ENCODE assay signal across 12 cellular contexts in the genomic region with DNA sequence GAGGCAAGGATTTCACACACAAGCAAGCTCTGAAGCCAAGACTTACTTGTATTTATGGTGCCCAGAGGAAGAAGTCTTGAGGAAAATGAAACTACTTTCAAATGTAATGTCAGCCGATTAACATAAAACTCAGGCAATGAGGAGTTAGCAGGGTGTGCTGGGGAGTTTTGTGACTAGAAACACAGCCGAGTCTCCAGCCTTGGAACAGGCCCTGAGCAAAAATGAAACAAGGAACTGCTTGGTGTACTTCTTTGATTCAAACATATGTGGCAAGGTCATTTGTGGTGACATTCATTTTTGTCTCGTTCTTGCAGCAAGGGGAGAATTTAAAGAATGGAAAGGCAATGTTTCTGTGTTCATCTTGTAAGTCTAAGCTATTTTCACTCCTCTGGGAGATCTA. TPM values are rescaled to one million over a fixed set of nuclear protein-coding genes. Genes with fewer than 3 reads are reported as not detected.
DNase-seq lines count a peak whose midpoint lies in the region; ATAC-seq and TF ChIP-seq lines count a peak whose summit lies in the region.
"Had no signal": no experiment of that assay in that cellular context is flagged by ENCODE, and none has a peak within 500 bp of the region (broad histone marks: within the 10 kb centered on the region; RNA-seq: fewer than 3 reads in every experiment).

No MANE protein-coding gene starts in this region.

- POLR2A ChIA-PET in PC-9 (lab: Charles Lee; ENCODE audit: unreplicated experiment) = no interaction called here

- H2AFZ ChIP-seq in PC-9 = peak overlapping the region; percentile 68; the same call in 1 of the 2 replicates

- CTCF ChIA-PET in PC-9 (lab: Charles Lee) = no interaction called here

- no peaks in the 10 kb centered on the region for H3K9me3 ChIP-seq in PC-9 (ENCODE audit: insufficient read depth, low read depth)
- no peaks in the 10 kb centered on the region for H3K9me3 ChIP-seq in ascending aorta

- H3K79me2 ChIP-seq in PC-9 (ENCODE audit: low read depth) = no peaks in the 10 kb centered on the region

- no peak overlapping the region for H3K4me2 ChIP-seq in PC-9

- ATAC-seq in GM19452 (IDR thresholded peaks at IDR 0.05; ENCODE audit: unreplicated experiment) (peak; percentile 55), HG03039 (IDR thresholded peaks at IDR 0.05; ENCODE audit: unreplicated experiment) (peak; percentile 82), sciatic nerve (no peak)
- ATAC-seq: stimulated activated naive CD8-positive, alpha-beta T cell treated with anti-CD3 and anti-CD28 coated beads, Interleukin-15, amount 100 ng/mL, for 72 hours had no signal

- no TSS peak for BruUV-seq in PC-9 (replicated peaks; lab: Mats Ljungman, UMichigan)

- no peaks in the 10 kb centered on the region for H4K20me1 ChIP-seq in PC-9 (ENCODE audit: insufficient read depth)

- intact Hi-C loops in PC-9 (cut with micrococcal nuclease; ENCODE audit: unreplicated experiment) = no loop called here
- intact Hi-C loops in sciatic nerve (cut with DNase I) = no loop called here
- intact Hi-C loops in ascending aorta (cut with DNase I) = no loop called here

- no peaks in the 10 kb centered on the region for H3F3A ChIP-seq in PC-9 (ENCODE audit: insufficient read depth, low read depth)

- no peaks in the 10 kb centered on the region for H3K4me1 ChIP-seq in PC-9 (replicated peaks; ENCODE audit: insufficient read depth)
- no peaks in the 10 kb centered on the region for H3K4me1 ChIP-seq in ascending aorta

- H3K4me3 ChIP-seq in PC-9 (no peak overlapping the region), ascending aorta (no peak overlapping the region)

- no peaks in the 10 kb centered on the region; the same call in 1 of the 2 replicates for H3K9me2 ChIP-seq in PC-9 (ENCODE audit: insufficient read depth)

- no peak overlapping the region for H3K27ac ChIP-seq in PC-9
- H3K27ac ChIP-seq in ascending aorta = no peak overlapping the region

- H3K27me3 ChIP-seq in PC-9 (ENCODE audit: insufficient read depth, low read depth) (no peaks in the 10 kb centered on the region), ascending aorta (no peaks in the 10 kb centered on the region)

- peak; percentile 63 for DNase-seq in CD1c-positive myeloid dendritic cell (ENCODE audit: extremely low spot score)
- DNase-seq in PC-9 = no peak
- DNase-seq in sciatic nerve (ENCODE audit: low spot score) = no peak
- DNase-seq in ascending aorta (ENCODE audit: low spot score in 2 of 2) = no peak
- no peak for DNase-seq in NCI-H187 treated with DMSO at 0.1 percent for 48 hours (lab: John Stamatoyannopoulos, UW)
- DNase-seq in KG1 (lab: John Stamatoyannopoulos, UW) = no peak
- DNase-seq: naive B cell; NCI-H2171; stimulated activated naive CD8-positive, alpha-beta T cell treated with anti-CD3 and anti-CD28 coated beads, Interleukin-15, amount 100 ng/mL, for 72 hours had no signal

- TF ChIP-seq CTCF in PC-9 (conservative IDR thresholded peaks at IDR 0.05) (no peak), ascending aorta (IDR thresholded peaks at IDR 0.05) (no peak)

- no peaks in the 10 kb centered on the region for H3K36me3 ChIP-seq in PC-9 (ENCODE audit: low read depth)
- H3K36me3 ChIP-seq in ascending aorta = no peaks in the 10 kb centered on the region

RNA-seq across cellular contexts. Expression of a gene that starts 4.4 kb away (rescaled TPM):
- not detected in 2 replicates for total RNA-seq in PC-9 (2021)
- not detected for total RNA-seq in sciatic nerve
- not detected for total RNA-seq in ascending aorta
- total RNA-seq: astrocyte had no signal

RNA-seq across cellular contexts. Expression of a gene that starts 51.4 kb away (rescaled TPM):
- 2.7 and 4.1 TPM in 2 replicates for total RNA-seq in PC-9 (2021)
- 1.9 TPM for total RNA-seq in sciatic nerve
- total RNA-seq in ascending aorta = not detected

RNA-seq across cellular contexts. Expression of a gene that starts 51.6 kb away (rescaled TPM):
- total RNA-seq in PC-9 (2021) (12.0 and 12.1 TPM in 2 replicates), sciatic nerve (23.1 TPM), ascending aorta (41.5 TPM)
